ENCODE assay signal across 18 cellular contexts in the genomic region with DNA sequence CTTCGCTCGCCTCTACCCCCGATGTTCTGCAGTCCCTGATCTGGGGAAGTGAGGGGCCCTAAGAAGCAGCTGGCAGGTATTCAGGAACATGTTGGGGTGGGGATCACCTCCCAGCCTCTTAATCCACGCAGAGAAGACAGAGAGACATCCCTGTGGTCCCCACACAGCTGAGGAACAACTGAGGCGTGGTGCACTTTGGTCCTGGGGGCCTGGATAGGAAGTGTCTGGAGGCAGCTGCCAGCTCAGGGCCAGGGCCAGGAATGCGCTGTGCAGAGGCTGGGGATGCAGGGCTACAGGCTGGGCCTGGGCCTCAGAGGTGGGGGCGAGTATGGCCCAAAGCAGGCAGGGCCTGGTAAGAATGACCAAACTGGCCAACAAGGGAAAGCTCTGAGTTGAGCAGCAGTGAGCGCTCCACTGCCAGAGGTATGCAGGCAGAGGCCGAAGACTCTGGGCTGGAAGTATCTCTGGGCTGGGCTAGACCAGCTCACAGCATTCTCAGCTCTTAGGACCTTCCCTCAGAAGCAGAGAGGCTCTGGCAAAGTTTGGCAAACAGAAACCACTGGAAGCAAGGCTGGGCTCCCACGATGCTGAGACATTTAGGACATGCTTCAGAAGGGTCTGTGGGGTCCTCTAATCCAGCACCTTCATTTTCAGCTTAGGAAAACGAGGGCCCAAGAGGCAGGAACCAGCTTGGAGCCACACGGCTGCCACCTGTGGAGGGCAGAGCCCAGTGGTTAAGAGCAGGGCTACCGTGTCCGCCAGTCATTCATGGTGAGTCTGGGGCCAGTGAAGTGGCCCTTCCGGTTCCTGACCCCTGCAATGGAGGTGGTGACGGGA.
A peak's percentile ranks its signal among the peaks of the same experiment; 100 is the strongest.
DNase-seq lines count a peak whose midpoint lies in the region; ATAC-seq, FAIRE-seq and TF ChIP-seq lines count a peak whose summit lies in the region.
"Had no signal": no experiment of that assay in that cellular context is flagged by ENCODE, and none has a peak within 500 bp of the region (broad histone marks: within the 10 kb centered on the region; RNA-seq: fewer than 3 reads in every experiment).

No MANE protein-coding gene starts in this region.

- ATAC-seq in stimulated activated naive CD8-positive, alpha-beta T cell treated with anti-CD3 and anti-CD28 coated beads, Interleukin-15, amount 100 ng/mL, for 72 hours = peak; percentile 24
- no peak for ATAC-seq in stimulated activated naive CD8-positive, alpha-beta T cell treated with anti-CD3 and anti-CD28 coated beads, Interleukin-15, Interleukin-2, amounts not matched to agents 100 U/mL and 50 U/mL, for 24 hours
- ATAC-seq in K562 (peak; percentile 16), mucosa of descending colon (peak; percentile 11), HG02885 (IDR thresholded peaks at IDR 0.05; ENCODE audit: poor library complexity, unreplicated experiment) (no peak)
- ATAC-seq: CD8-positive, alpha-beta T cell had no signal

- POLR2A ChIA-PET in K562 (lab: Yijun Ruan, JAX) = interaction anchor here (1.0 to 1.4 kb wide), 2 partner anchors 15 to 60 kb away, joined by 3 to 5 read pairs; no protein-coding TSS in a partner anchor

- no peak for FAIRE-seq in K562 (lab: Jason Lieb, UNC)
- FAIRE-seq: D721Med, GM12892 had no signal

- TF ChIP-seq CTCF in K562 (IDR thresholded peaks at IDR 0.05 in 2 of 3, conservative IDR thresholded peaks at IDR 0.05 in 1 of 3; ENCODE audit: insufficient read depth in 2 of 3, low read depth in 1 of 3, low read length in 3 of 3) (no peak), mucosa of descending colon (IDR thresholded peaks at IDR 0.05) (no peak), osteocyte (IDR thresholded peaks at IDR 0.05) (no peak)

- no peaks in the 10 kb centered on the region for H3K9me1 ChIP-seq in K562 (ENCODE audit: control insufficient read depth, insufficient read depth, low read length)

- peak overlapping the region in 1 of 2 experiments; percentile 69; a peak in 1 of 4 replicates for H3K9ac ChIP-seq in K562 (ENCODE audit: insufficient read depth in 1 of 2, low read depth in 2 of 2, low read length in 2 of 2)

- no TSS peak for BruUV-seq in K562 (replicated peaks; lab: Mats Ljungman, UMichigan)

- H3K79me2 ChIP-seq in K562 (ENCODE audit: control insufficient read depth, insufficient read depth, low read length) = no peaks in the 10 kb centered on the region

- TF ChIP-seq RAD21 in K562 (CRISPR knock-in tag; conservative IDR thresholded peaks at IDR 0.05 in 1 of 2, IDR thresholded peaks at IDR 0.05 in 1 of 2) = no peak

- no peak for DNase-seq in stimulated activated naive CD8-positive, alpha-beta T cell treated with anti-CD3 and anti-CD28 coated beads, Interleukin-15, amount 100 ng/mL, for 72 hours
- DNase-seq in stimulated activated naive CD8-positive, alpha-beta T cell treated with anti-CD3 and anti-CD28 coated beads, Interleukin-15, Interleukin-2, amounts not matched to agents 100 U/mL and 50 U/mL, for 24 hours = no peak
- DNase-seq in K562 (ENCODE audit: extremely low read depth in 1 of 4, low spot score in 3 of 4) (no peak), mucosa of descending colon (peak in 1 of 3 donors; percentile 31), osteocyte (ENCODE audit: extremely low spot score, unreplicated experiment) (no peak), MV-4-11 (lab: John Stamatoyannopoulos, UW) (no peak)
- DNase-seq: BE2C; CD8-positive, alpha-beta T cell; DND-41; GDM1; Kasumi-1; NCI-H1417 treated with DMSO at 0.1 percent for 48 hours; NCI-H2029 treated with DMSO at 0.1 percent for 48 hours; RPMI8226 had no signal

- no peaks in the 10 kb centered on the region for H3K4me1 Mint-ChIP-seq in stimulated activated naive CD8-positive, alpha-beta T cell treated with anti-CD3 and anti-CD28 coated beads, Interleukin-15, amount 100 ng/mL, for 72 hours
- no peaks in the 10 kb centered on the region for H3K4me1 Mint-ChIP-seq in osteocyte (ENCODE audit: unreplicated experiment)

- TF ChIP-seq POLR2A in K562 (conservative IDR thresholded peaks at IDR 0.05) = no peak

- H4K20me1 ChIP-seq in K562 (replicated peaks; ENCODE audit: control insufficient read depth, insufficient read depth, low read length) = no peaks in the 10 kb centered on the region; the same call in 1 of the 2 replicates

- no peak for TF ChIP-seq EP300 in K562 (IDR thresholded peaks at IDR 0.05; ENCODE audit: low read length)

- H3K27ac ChIP-seq in K562 (ENCODE audit: extremely low read depth, low read depth, low read length) = no peak overlapping the region
- H3K27ac ChIP-seq: SJSA1 had no signal

- peaks cover 9% of the 10 kb centered on the region for H3K36me3 Mint-ChIP-seq in osteocyte (ENCODE audit: unreplicated experiment)

- no peak overlapping the region for H3K4me3 Mint-ChIP-seq in stimulated activated naive CD8-positive, alpha-beta T cell treated with anti-CD3 and anti-CD28 coated beads, Interleukin-15, amount 100 ng/mL, for 72 hours
- no peak overlapping the region for H3K4me3 Mint-ChIP-seq in osteocyte (ENCODE audit: unreplicated experiment)
- H3K4me3 Mint-ChIP-seq: CD8-positive, alpha-beta T cell had no signal

- 75% methylated on average over 15 of the region's 16 CpGs for WGBS in K562 (ENCODE audit: insufficient coverage, low coverage, missing lambda C conversion rate)

- H3K9me3 Mint-ChIP-seq in stimulated activated naive CD8-positive, alpha-beta T cell treated with anti-CD3 and anti-CD28 coated beads, Interleukin-15, amount 100 ng/mL, for 72 hours = no peaks in the 10 kb centered on the region
- H3K9me3 Mint-ChIP-seq in osteocyte (ENCODE audit: unreplicated experiment) = no peaks in the 10 kb centered on the region
- H3K9me3 Mint-ChIP-seq: CD8-positive, alpha-beta T cell had no signal

- H3K36me3 ChIP-seq in K562 (ENCODE audit: control insufficient read depth, insufficient read depth, low read length) = 0 out of 3 replicates have a peak, but pooled peaks cover 4% of the 10 kb centered on the region
- no peaks in the 10 kb centered on the region for H3K36me3 ChIP-seq in mucosa of descending colon (ENCODE audit: low read depth)
- H3K36me3 ChIP-seq: BE2C, SJSA1 had no signal

- H3K27me3 ChIP-seq in K562 (ENCODE audit: control insufficient read depth in 2 of 2, insufficient read depth in 2 of 2, low read length in 2 of 2) = no peaks in the 10 kb centered on the region
- H3K27me3 ChIP-seq: BE2C, SJSA1 had no signal

- in situ Hi-C loops in K562 (cut with MboI) = loop anchor here (10.0 kb wide), 1 partner anchor 199 kb away; no protein-coding TSS in a partner anchor

- H3K4me3 ChIP-seq in K562 (no peak overlapping the region), mucosa of descending colon (no peak overlapping the region)
- H3K4me3 ChIP-seq: SJSA1 had no signal

- intact Hi-C loops in K562 (cut with micrococcal nuclease) (no loop called here), mucosa of descending colon (cut with DNase I, micrococcal nuclease) (no loop called here)

- CTCF ChIA-PET in K562 (lab: Yijun Ruan, JAX; ENCODE audit: low intra/inter-chr PET ratio) = no interaction called here

- no peak overlapping the region for H3K4me2 ChIP-seq in K562 (ENCODE audit: insufficient read depth, low read length)

- H3K9me3 ChIP-seq in K562 (replicated peaks; ENCODE audit: control insufficient read depth, insufficient read depth, low read depth, low read length) (no peaks in the 10 kb centered on the region), mucosa of descending colon (no peaks in the 10 kb centered on the region)
- H3K9me3 ChIP-seq: BE2C, SJSA1 had no signal

- H2AFZ ChIP-seq in K562 (ENCODE audit: low read depth, low read length) = no peak overlapping the region

- peak overlapping the region in 1 of 2 donors; percentile 90 for H3K27ac Mint-ChIP-seq in stimulated activated naive CD8-positive, alpha-beta T cell treated with anti-CD3 and anti-CD28 coated beads, Interleukin-15, amount 100 ng/mL, for 72 hours
- H3K27ac Mint-ChIP-seq in osteocyte (ENCODE audit: unreplicated experiment) = no peak overlapping the region
- H3K27ac Mint-ChIP-seq: CD8-positive, alpha-beta T cell had no signal

- H3K4me1 ChIP-seq in K562 (replicated peaks in 1 of 2; ENCODE audit: control insufficient read depth in 2 of 2, insufficient read depth in 2 of 2, low read length in 2 of 2) (peaks cover 3 to 52% of the 10 kb centered on the region in 2 experiments; a peak in 3 of 5 replicates), mucosa of descending colon (ENCODE audit: low read depth) (no peaks in the 10 kb centered on the region)
- H3K4me1 ChIP-seq: SJSA1 had no signal

- H3K27me3 Mint-ChIP-seq in stimulated activated naive CD8-positive, alpha-beta T cell treated with anti-CD3 and anti-CD28 coated beads, Interleukin-15, amount 100 ng/mL, for 72 hours = no peaks in the 10 kb centered on the region
- no peaks in the 10 kb centered on the region for H3K27me3 Mint-ChIP-seq in osteocyte (ENCODE audit: unreplicated experiment)

TF ChIP-seq in K562, 482 proteins besides CTCF, POLR2A, EP300 and RAD21:
- TF ChIP-seq, protein P1, sequence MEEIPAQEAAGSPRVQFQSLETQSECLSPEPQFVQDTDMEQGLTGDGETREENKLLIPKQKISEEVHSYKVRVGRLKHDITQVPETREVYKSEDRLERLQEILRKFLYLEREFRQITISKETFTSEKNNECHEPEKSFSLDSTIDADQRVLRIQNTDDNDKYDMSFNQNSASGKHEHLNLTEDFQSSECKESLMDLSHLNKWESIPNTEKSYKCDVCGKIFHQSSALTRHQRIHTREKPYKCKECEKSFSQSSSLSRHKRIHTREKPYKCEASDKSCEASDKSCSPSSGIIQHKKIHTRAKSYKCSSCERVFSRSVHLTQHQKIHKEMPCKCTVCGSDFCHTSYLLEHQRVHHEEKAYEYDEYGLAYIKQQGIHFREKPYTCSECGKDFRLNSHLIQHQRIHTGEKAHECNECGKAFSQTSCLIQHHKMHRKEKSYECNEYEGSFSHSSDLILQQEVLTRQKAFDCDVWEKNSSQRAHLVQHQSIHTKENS (CRISPR knock-in tag; IDR thresholded peaks at IDR 0.05) = no peak
- TF ChIP-seq ZNF263 (CRISPR knock-in tag; IDR thresholded peaks at IDR 0.05; ENCODE audit: borderline replicate concordance) = no peak
- no peak for TF ChIP-seq ATF7 (IDR thresholded peaks at IDR 0.05)
- TF ChIP-seq SMARCA4 (IDR thresholded peaks at IDR 0.05) = no peak
- TF ChIP-seq, protein P2, sequence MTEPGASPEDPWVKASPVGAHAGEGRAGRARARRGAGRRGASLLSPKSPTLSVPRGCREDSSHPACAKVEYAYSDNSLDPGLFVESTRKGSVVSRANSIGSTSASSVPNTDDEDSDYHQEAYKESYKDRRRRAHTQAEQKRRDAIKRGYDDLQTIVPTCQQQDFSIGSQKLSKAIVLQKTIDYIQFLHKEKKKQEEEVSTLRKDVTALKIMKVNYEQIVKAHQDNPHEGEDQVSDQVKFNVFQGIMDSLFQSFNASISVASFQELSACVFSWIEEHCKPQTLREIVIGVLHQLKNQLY (CRISPR knock-in tag; conservative IDR thresholded peaks at IDR 0.05) = no peak
- TF ChIP-seq ZNF124 (CRISPR knock-in tag; IDR thresholded peaks at IDR 0.05) = 0 out of 2 replicates have a peak, but pooled peaks have one; percentile 42
- TF ChIP-seq EZH2 (IDR thresholded peaks at IDR 0.05; ENCODE audit: borderline replicate concordance, low read depth, low read length) = no peak
- TF ChIP-seq RBM25 (IDR thresholded peaks at IDR 0.05; ENCODE audit: low read depth, low read length, severe bottlenecking) = no peak
TF ChIP-seq in K562: peak in this region for 1.

Comparison
In these comparisons a context has a peak if more than half of its experiments do, and no peak if none do; other contexts are left out.
1. ATAC-seq: peak in stimulated activated naive CD8-positive, alpha-beta T cell treated with anti-CD3 and anti-CD28 coated beads, Interleukin-15, amount 100 ng/mL, for 72 hours (single experiment), K562 (single experiment) and mucosa of descending colon (single experiment); none in stimulated activated naive CD8-positive, alpha-beta T cell treated with anti-CD3 and anti-CD28 coated beads, Interleukin-15, Interleukin-2, amounts not matched to agents 100 U/mL and 50 U/mL, for 24 hours (single experiment) and HG02885 (single experiment).